1 cellular context compared by ENCODE assay signal in the genomic region with DNA sequence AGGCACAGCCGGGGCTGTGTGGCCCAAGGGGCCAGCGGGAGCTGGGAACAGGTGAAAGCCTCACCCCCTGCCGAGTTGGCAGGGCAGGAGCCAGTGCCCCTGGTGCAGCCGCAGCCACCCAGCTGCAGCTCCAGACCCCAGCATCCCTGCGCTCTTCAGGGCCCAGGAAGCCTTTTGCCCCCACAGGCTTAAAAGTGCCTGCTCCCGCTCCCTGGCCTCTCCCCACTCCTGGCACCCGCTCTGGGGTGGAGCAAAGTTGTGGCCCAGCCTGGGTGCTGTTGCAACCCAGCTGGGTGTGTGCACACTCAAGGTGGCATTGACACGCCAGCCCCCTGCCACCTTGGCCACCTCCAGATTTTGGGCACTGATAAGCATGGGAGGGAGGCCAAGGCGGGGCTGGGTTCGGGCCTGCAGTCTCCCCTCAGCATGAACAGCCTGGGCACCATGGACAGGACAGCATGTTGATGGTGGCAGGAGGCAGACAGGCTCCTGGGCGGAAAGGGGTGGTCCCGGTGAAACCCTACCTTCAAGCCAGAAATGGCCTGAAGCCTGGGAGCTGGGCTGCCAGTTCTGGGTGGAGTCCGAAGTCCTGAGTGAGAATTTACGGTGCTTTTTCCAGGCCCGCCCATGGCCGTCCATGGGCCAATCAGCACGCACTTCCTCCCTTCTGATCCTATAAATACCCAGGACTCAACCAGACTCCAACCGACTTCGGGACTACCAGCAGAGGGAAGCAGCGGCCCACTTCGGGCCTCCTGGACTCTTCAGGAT.
A peak's percentile ranks its signal among the peaks of the same experiment; 100 is the strongest.
TF ChIP-seq lines count a peak whose summit lies in the region.

No MANE protein-coding gene starts in this region.

TF ChIP-seq in K562, 482 proteins besides CTCF, POLR2A, EP300 and RAD21 (continues in another document):
- TF ChIP-seq GTF2F1 (IDR thresholded peaks at IDR 0.05; ENCODE audit: low read depth, low read length): no peak
- TF ChIP-seq, protein P1, sequence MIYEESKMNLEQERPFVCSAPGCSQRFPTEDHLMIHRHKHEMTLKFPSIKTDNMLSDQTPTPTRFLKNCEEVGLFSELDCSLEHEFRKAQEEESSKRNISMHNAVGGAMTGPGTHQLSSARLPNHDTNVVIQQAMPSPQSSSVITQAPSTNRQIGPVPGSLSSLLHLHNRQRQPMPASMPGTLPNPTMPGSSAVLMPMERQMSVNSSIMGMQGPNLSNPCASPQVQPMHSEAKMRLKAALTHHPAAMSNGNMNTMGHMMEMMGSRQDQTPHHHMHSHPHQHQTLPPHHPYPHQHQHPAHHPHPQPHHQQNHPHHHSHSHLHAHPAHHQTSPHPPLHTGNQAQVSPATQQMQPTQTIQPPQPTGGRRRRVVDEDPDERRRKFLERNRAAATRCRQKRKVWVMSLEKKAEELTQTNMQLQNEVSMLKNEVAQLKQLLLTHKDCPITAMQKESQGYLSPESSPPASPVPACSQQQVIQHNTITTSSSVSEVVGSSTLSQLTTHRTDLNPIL (CRISPR knock-in tag; IDR thresholded peaks at IDR 0.05): no peak
- TF ChIP-seq RBBP5 (IDR thresholded peaks at IDR 0.05; ENCODE audit: borderline replicate concordance, insufficient read depth, low read length, poor library complexity, severe bottlenecking): no peak
- TF ChIP-seq, protein P2, sequence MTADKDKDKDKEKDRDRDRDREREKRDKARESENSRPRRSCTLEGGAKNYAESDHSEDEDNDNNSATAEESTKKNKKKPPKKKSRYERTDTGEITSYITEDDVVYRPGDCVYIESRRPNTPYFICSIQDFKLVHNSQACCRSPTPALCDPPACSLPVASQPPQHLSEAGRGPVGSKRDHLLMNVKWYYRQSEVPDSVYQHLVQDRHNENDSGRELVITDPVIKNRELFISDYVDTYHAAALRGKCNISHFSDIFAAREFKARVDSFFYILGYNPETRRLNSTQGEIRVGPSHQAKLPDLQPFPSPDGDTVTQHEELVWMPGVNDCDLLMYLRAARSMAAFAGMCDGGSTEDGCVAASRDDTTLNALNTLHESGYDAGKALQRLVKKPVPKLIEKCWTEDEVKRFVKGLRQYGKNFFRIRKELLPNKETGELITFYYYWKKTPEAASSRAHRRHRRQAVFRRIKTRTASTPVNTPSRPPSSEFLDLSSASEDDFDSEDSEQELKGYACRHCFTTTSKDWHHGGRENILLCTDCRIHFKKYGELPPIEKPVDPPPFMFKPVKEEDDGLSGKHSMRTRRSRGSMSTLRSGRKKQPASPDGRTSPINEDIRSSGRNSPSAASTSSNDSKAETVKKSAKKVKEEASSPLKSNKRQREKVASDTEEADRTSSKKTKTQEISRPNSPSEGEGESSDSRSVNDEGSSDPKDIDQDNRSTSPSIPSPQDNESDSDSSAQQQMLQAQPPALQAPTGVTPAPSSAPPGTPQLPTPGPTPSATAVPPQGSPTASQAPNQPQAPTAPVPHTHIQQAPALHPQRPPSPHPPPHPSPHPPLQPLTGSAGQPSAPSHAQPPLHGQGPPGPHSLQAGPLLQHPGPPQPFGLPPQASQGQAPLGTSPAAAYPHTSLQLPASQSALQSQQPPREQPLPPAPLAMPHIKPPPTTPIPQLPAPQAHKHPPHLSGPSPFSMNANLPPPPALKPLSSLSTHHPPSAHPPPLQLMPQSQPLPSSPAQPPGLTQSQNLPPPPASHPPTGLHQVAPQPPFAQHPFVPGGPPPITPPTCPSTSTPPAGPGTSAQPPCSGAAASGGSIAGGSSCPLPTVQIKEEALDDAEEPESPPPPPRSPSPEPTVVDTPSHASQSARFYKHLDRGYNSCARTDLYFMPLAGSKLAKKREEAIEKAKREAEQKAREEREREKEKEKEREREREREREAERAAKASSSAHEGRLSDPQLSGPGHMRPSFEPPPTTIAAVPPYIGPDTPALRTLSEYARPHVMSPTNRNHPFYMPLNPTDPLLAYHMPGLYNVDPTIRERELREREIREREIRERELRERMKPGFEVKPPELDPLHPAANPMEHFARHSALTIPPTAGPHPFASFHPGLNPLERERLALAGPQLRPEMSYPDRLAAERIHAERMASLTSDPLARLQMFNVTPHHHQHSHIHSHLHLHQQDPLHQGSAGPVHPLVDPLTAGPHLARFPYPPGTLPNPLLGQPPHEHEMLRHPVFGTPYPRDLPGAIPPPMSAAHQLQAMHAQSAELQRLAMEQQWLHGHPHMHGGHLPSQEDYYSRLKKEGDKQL (CRISPR knock-in tag; IDR thresholded peaks at IDR 0.05; ENCODE audit: borderline replicate concordance): no peak
- TF ChIP-seq SAFB (IDR thresholded peaks at IDR 0.05; ENCODE audit: borderline replicate concordance, low read depth, low read length): no peak
- TF ChIP-seq SMAD2 (IDR thresholded peaks at IDR 0.05; ENCODE audit: low read depth, low read length): no peak
- no peak for TF ChIP-seq STAG1 (CRISPR knock-in tag; IDR thresholded peaks at IDR 0.05; ENCODE audit: borderline replicate concordance)
- no peak for TF ChIP-seq ZNF184 (CRISPR knock-in tag; IDR thresholded peaks at IDR 0.05)
- no peak for TF ChIP-seq ZNF197 (CRISPR knock-in tag; IDR thresholded peaks at IDR 0.05; ENCODE audit: low read depth)
- TF ChIP-seq RHOXF2B (CRISPR knock-in tag; conservative IDR thresholded peaks at IDR 0.05): no peak
- no peak for TF ChIP-seq FOSL1 (tag; conservative IDR thresholded peaks at IDR 0.05)
- TF ChIP-seq, protein P3, sequence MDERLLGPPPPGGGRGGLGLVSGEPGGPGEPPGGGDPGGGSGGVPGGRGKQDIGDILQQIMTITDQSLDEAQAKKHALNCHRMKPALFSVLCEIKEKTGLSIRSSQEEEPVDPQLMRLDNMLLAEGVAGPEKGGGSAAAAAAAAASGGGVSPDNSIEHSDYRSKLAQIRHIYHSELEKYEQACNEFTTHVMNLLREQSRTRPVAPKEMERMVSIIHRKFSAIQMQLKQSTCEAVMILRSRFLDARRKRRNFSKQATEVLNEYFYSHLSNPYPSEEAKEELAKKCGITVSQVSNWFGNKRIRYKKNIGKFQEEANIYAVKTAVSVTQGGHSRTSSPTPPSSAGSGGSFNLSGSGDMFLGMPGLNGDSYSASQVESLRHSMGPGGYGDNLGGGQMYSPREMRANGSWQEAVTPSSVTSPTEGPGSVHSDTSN (CRISPR knock-in tag; IDR thresholded peaks at IDR 0.05; ENCODE audit: low read depth): no peak
- TF ChIP-seq, protein P3 (tag; conservative IDR thresholded peaks at IDR 0.05; ENCODE audit: low read depth): no peak
- TF ChIP-seq KAT8 (IDR thresholded peaks at IDR 0.05; ENCODE audit: low read depth): no peak
- TF ChIP-seq NFYB (IDR thresholded peaks at IDR 0.05; ENCODE audit: extremely low read depth, insufficient read length): peak; percentile 87
- TF ChIP-seq MAZ (CRISPR knock-in tag; conservative IDR thresholded peaks at IDR 0.05 in 1 of 2, IDR thresholded peaks at IDR 0.05 in 1 of 2): peak in 1 of 2 experiments; percentile 39; a peak in 1 of 4 replicates
- no peak for TF ChIP-seq ZNF561 (CRISPR knock-in tag; conservative IDR thresholded peaks at IDR 0.05)
- no peak for TF ChIP-seq NCOA4 (IDR thresholded peaks at IDR 0.05; ENCODE audit: partially characterized antibody)
- TF ChIP-seq HNRNPK (IDR thresholded peaks at IDR 0.05; ENCODE audit: low read depth, low read length, poor library complexity, severe bottlenecking): no peak
- TF ChIP-seq, protein P4, sequence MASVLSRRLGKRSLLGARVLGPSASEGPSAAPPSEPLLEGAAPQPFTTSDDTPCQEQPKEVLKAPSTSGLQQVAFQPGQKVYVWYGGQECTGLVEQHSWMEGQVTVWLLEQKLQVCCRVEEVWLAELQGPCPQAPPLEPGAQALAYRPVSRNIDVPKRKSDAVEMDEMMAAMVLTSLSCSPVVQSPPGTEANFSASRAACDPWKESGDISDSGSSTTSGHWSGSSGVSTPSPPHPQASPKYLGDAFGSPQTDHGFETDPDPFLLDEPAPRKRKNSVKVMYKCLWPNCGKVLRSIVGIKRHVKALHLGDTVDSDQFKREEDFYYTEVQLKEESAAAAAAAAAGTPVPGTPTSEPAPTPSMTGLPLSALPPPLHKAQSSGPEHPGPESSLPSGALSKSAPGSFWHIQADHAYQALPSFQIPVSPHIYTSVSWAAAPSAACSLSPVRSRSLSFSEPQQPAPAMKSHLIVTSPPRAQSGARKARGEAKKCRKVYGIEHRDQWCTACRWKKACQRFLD (CRISPR knock-in tag; IDR thresholded peaks at IDR 0.05): no peak
- TF ChIP-seq, protein P5, sequence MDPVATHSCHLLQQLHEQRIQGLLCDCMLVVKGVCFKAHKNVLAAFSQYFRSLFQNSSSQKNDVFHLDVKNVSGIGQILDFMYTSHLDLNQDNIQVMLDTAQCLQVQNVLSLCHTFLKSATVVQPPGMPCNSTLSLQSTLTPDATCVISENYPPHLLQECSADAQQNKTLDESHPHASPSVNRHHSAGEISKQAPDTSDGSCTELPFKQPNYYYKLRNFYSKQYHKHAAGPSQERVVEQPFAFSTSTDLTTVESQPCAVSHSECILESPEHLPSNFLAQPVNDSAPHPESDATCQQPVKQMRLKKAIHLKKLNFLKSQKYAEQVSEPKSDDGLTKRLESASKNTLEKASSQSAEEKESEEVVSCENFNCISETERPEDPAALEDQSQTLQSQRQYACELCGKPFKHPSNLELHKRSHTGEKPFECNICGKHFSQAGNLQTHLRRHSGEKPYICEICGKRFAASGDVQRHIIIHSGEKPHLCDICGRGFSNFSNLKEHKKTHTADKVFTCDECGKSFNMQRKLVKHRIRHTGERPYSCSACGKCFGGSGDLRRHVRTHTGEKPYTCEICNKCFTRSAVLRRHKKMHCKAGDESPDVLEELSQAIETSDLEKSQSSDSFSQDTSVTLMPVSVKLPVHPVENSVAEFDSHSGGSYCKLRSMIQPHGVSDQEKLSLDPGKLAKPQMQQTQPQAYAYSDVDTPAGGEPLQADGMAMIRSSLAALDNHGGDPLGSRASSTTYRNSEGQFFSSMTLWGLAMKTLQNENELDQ (CRISPR knock-in tag; IDR thresholded peaks at IDR 0.05; ENCODE audit: borderline replicate concordance): no peak
- no peak for TF ChIP-seq ZNF583 (CRISPR knock-in tag; IDR thresholded peaks at IDR 0.05)
- TF ChIP-seq ZNF140 (CRISPR knock-in tag; IDR thresholded peaks at IDR 0.05): no peak
- no peak for TF ChIP-seq GTF2A2 (tag; IDR thresholded peaks at IDR 0.05)
- TF ChIP-seq, protein P6, sequence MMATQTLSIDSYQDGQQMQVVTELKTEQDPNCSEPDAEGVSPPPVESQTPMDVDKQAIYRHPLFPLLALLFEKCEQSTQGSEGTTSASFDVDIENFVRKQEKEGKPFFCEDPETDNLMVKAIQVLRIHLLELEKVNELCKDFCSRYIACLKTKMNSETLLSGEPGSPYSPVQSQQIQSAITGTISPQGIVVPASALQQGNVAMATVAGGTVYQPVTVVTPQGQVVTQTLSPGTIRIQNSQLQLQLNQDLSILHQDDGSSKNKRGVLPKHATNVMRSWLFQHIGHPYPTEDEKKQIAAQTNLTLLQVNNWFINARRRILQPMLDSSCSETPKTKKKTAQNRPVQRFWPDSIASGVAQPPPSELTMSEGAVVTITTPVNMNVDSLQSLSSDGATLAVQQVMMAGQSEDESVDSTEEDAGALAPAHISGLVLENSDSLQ (IDR thresholded peaks at IDR 0.05): 0 out of 2 replicates have a peak, but pooled peaks have one; percentile 36
- no peak for TF ChIP-seq YY1 (IDR thresholded peaks at IDR 0.05; ENCODE audit: borderline replicate concordance in 1 of 3, control insufficient read depth in 1 of 3, extremely low read depth in 1 of 3, insufficient read depth in 3 of 3, insufficient read length in 1 of 3, insufficient replicate concordance in 2 of 3, low read depth in 1 of 3, low read length in 2 of 3)
- no peak for TF ChIP-seq ZNF431 (CRISPR knock-in tag; IDR thresholded peaks at IDR 0.05)
- no peak for TF ChIP-seq HLTF (IDR thresholded peaks at IDR 0.05)
- TF ChIP-seq PTBP1 (IDR thresholded peaks at IDR 0.05; ENCODE audit: low read depth, low read length): no peak
- no peak for TF ChIP-seq ILK (tag; IDR thresholded peaks at IDR 0.05; ENCODE audit: borderline replicate concordance, low read depth)
- TF ChIP-seq ARNT (IDR thresholded peaks at IDR 0.05): no peak
- no peak for TF ChIP-seq ZNF507 (tag; conservative IDR thresholded peaks at IDR 0.05)
- TF ChIP-seq ZFX (CRISPR knock-in tag; IDR thresholded peaks at IDR 0.05): 0 out of 2 replicates have a peak, but pooled peaks have one; percentile 9
- no peak for TF ChIP-seq PHTF2 (CRISPR knock-in tag; IDR thresholded peaks at IDR 0.05)
- no peak for TF ChIP-seq HEY1 (CRISPR knock-in tag; IDR thresholded peaks at IDR 0.05; ENCODE audit: borderline replicate concordance)
- TF ChIP-seq CREM (IDR thresholded peaks at IDR 0.05; ENCODE audit: low read depth): no peak
